ENCODE assay signal across 8 cellular contexts in genomic region chr7:35036361-35037171, GRCh38. TPM values are rescaled to one million over a fixed set of nuclear protein-coding genes. Genes with fewer than 3 reads are reported as not detected.
DNase-seq lines count a peak whose midpoint lies in the region; ATAC-seq and TF ChIP-seq lines count a peak whose summit lies in the region.

No MANE protein-coding gene starts in this region.

- peak overlapping the region; percentile 66 to 86 for H3K27ac ChIP-seq in left lung

- peak; percentile 37 for ATAC-seq in left lung

- in situ Hi-C loops in GM13976 (cut with MboI; ENCODE audit: low sequenced_read_pairs, unreplicated experiment), result no loop called here

- intact Hi-C loops in left lung (cut with DNase I), result no loop called here

- H3K4me3 ChIP-seq in HFF-Myc (replicated peaks; ENCODE audit: low read depth, low read length) (peak overlapping the region; percentile 79), left lung (peak overlapping the region; percentile 58 to 66)

- H3K36me3 ChIP-seq in left lung, result no peaks in the 10 kb centered on the region

- H3K27me3 ChIP-seq in left lung, result no peaks in the 10 kb centered on the region

- peaks cover 4 to 23% of the 10 kb centered on the region in 2 donors for H3K4me1 ChIP-seq in left lung

- TF ChIP-seq CTCF in HFF-Myc (IDR thresholded peaks at IDR 0.05; ENCODE audit: low read depth, low read length, missing control alignments), result no peak
- peak in 1 of 2 donors; percentile 7 for TF ChIP-seq CTCF in left lung (IDR thresholded peaks at IDR 0.05)
- no peak for TF ChIP-seq CTCF in GM13976 (IDR thresholded peaks at IDR 0.05; ENCODE audit: borderline replicate concordance, control extremely low read depth, extremely low read depth, insufficient read depth, missing control alignments)

- no peaks in the 10 kb centered on the region for H3K9me3 ChIP-seq in left lung

- DNase-seq in EL (peak; percentile 68), HFF-Myc (ENCODE audit: extremely low read depth, low read depth) (no peak), NCI-H2196 (lab: John Stamatoyannopoulos, UW; ENCODE audit: unreplicated experiment) (peak; percentile 38), dermis microvascular lymphatic vessel endothelial cell (ENCODE audit: low read depth in 2 of 2) (peak; percentile 32 to 79), left lung (peak; percentile 65 to 93), GM13976 (ENCODE audit: low spot score) (no peak)
- DNase-seq in activated CD4-positive, alpha-beta T cell treated with anti-CD3 and anti-CD28 coated beads for 48 hours, result peak; percentile 44
- peak; percentile 4 to 12 (median 7) for DNase-seq in stimulated activated CD4-positive, alpha-beta T cell treated with anti-CD3 and anti-CD28 coated beads, TNF-alpha, amount 100 ng/mL, for 4 hours (ENCODE audit: low read depth in 3 of 3)

RNA-seq across cellular contexts. Expression of gene DPY19L1, which starts 0.7 kb away (rescaled TPM):
- total RNA-seq in dermis microvascular lymphatic vessel endothelial cell (53.1 and 53.9 TPM in 2 replicates), left lung (10 to 100 TPM; 58.9 to 72.9 TPM)

Comparison
In these comparisons a context has a peak if more than half of its experiments do, and no peak if none do; other contexts are left out.
1. DNase-seq: peak in EL (single experiment), NCI-H2196 (single experiment), activated CD4-positive, alpha-beta T cell treated with anti-CD3 and anti-CD28 coated beads for 48 hours (single experiment), dermis microvascular lymphatic vessel endothelial cell (2 of 2), left lung (2 of 2) and stimulated activated CD4-positive, alpha-beta T cell treated with anti-CD3 and anti-CD28 coated beads, TNF-alpha, amount 100 ng/mL, for 4 hours (3 of 3); none in HFF-Myc (single experiment) and GM13976 (single experiment).